Comparison of ENCODE assay signal across 24 cellular contexts in the genomic region with DNA sequence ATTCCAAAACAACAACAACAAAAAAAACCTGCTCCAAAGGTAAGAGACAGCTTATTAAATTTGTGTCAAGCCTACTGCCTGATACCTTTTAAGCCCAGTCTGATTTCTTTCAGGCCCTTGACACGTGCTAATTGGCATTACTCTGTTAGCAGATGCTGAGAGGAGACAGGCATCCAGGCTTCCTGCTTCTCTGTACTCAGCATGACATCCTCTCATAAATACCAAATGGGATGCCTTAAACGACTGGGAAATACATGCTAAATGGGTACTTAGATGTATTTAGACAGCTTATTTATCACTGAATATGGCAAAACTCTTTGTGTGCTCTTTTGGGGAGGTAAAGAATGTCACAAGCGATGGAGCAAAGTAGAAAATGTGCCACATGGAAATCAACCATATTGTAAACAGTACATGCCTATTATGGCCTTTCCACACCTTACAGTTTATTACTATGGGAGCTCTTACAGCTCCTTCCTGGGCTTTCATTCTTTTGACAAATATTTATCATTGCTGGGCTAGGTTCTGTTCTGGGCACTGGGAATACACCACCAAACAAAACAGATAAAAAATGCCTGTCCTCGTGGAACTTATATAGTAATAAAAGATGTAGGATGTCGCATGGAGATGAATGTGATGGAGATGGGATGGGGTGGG. TPM values are rescaled to one million over a fixed set of nuclear protein-coding genes. Genes with fewer than 3 reads are reported as not detected.
DNase-seq lines count a peak whose midpoint lies in the region; ATAC-seq, FAIRE-seq and TF ChIP-seq lines count a peak whose summit lies in the region.
"Had no signal": no experiment of that assay in that cellular context is flagged by ENCODE, and none has a peak within 500 bp of the region (broad histone marks: within the 10 kb centered on the region; RNA-seq: fewer than 3 reads in every experiment).

No MANE protein-coding gene starts in this region.

- DNase-seq in DMS 273 (lab: John Stamatoyannopoulos, UW; ENCODE audit: unreplicated experiment) = peak; percentile 7
- DNase-seq in DMS 273 treated with DMSO at 0.1 percent for 48 hours (lab: John Stamatoyannopoulos, UW) = no peak
- no peak for DNase-seq in ascending aorta (ENCODE audit: low spot score in 2 of 2)
- no peak for DNase-seq in osteocyte (ENCODE audit: extremely low spot score, unreplicated experiment)
- no peak for DNase-seq in natural killer cell treated with Interleukin-12 subunit alpha and Interleukin-12 subunit beta and Interleukin-15 and Interleukin-18, amount 100 ng/mL, for 72 hours (ENCODE audit: low spot score)
- no peak for DNase-seq in GM20000 (ENCODE audit: low spot score)
- DNase-seq: activated CD4-positive, alpha-beta T cell treated with anti-CD3 and anti-CD28 coated beads, Interleukin-2, amount 10 ng/mL, durations not matched to agents 24 days and 14 days; activated CD8-positive, alpha-beta memory T cell treated with anti-CD3 and anti-CD28 coated beads, Interleukin-2, amount 50 U/mL, for 4 hours; amniotic stem cell; caudate nucleus; erythroblast; foreskin keratinocyte; hypothalamus; naive B cell; NCI-H1436 treated with DMSO at 0.1 percent for 48 hours; NCI-H2171; NCI-H82; T-helper 1 cell; thyroid gland had no signal

- no peaks in the 10 kb centered on the region for H3K27me3 ChIP-seq in ascending aorta
- H3K27me3 ChIP-seq: foreskin keratinocyte, thyroid gland had no signal

- H3K27ac ChIP-seq in ascending aorta = peak overlapping the region; percentile 58 to 76
- H3K27ac ChIP-seq: 22Rv1, foreskin keratinocyte, thyroid gland had no signal

- intact Hi-C loops in ascending aorta (cut with DNase I) = no loop called here

- H3K36me3 Mint-ChIP-seq in osteocyte (ENCODE audit: unreplicated experiment) = no peaks in the 10 kb centered on the region
- H3K36me3 Mint-ChIP-seq in natural killer cell treated with Interleukin-12 subunit alpha and Interleukin-12 subunit beta and Interleukin-15 and Interleukin-18, amount 100 ng/mL, for 72 hours = no peaks in the 10 kb centered on the region
- H3K36me3 Mint-ChIP-seq: naive B cell had no signal

- peaks cover 54% of the 10 kb centered on the region for H3K4me1 Mint-ChIP-seq in osteocyte (ENCODE audit: unreplicated experiment)
- H3K4me1 Mint-ChIP-seq in natural killer cell treated with Interleukin-12 subunit alpha and Interleukin-12 subunit beta and Interleukin-15 and Interleukin-18, amount 100 ng/mL, for 72 hours (ENCODE audit: low read depth in 2 of 2) = peaks cover 4 to 5% of the 10 kb centered on the region in 2 donors
- H3K4me1 Mint-ChIP-seq: B cell, naive B cell had no signal

- H3K4me3 ChIP-seq in ascending aorta = no peak overlapping the region
- H3K4me3 ChIP-seq: thyroid gland had no signal

- TF ChIP-seq CTCF in ascending aorta (IDR thresholded peaks at IDR 0.05) (no peak), osteocyte (IDR thresholded peaks at IDR 0.05) (no peak), GM20000 (IDR thresholded peaks at IDR 0.05; ENCODE audit: extremely low read depth, missing control alignments) (no peak)

- H3K4me3 Mint-ChIP-seq in osteocyte (ENCODE audit: unreplicated experiment) = no peak overlapping the region
- no peak overlapping the region for H3K4me3 Mint-ChIP-seq in natural killer cell treated with Interleukin-12 subunit alpha and Interleukin-12 subunit beta and Interleukin-15 and Interleukin-18, amount 100 ng/mL, for 72 hours
- H3K4me3 Mint-ChIP-seq: activated CD4-positive, alpha-beta T cell treated with anti-CD3 and anti-CD28 coated beads, Interleukin-2, amount 10 ng/mL, durations not matched to agents 24 days and 14 days; B cell; naive B cell had no signal

- FAIRE-seq in G401.6 (lab: Jason Lieb, UNC) = peak; percentile 96
- FAIRE-seq: keratinocyte had no signal

- peak overlapping the region; percentile 23 for H3K27ac Mint-ChIP-seq in osteocyte (ENCODE audit: unreplicated experiment)
- no peak overlapping the region for H3K27ac Mint-ChIP-seq in natural killer cell treated with Interleukin-12 subunit alpha and Interleukin-12 subunit beta and Interleukin-15 and Interleukin-18, amount 100 ng/mL, for 72 hours
- H3K27ac Mint-ChIP-seq: activated CD4-positive, alpha-beta T cell treated with anti-CD3 and anti-CD28 coated beads, Interleukin-2, amount 10 ng/mL, durations not matched to agents 24 days and 14 days; B cell had no signal

- H3K4me1 ChIP-seq in ascending aorta = peaks cover 6 to 19% of the 10 kb centered on the region in 2 donors

- H3K27me3 Mint-ChIP-seq in osteocyte (ENCODE audit: unreplicated experiment) = no peaks in the 10 kb centered on the region
- H3K27me3 Mint-ChIP-seq in natural killer cell treated with Interleukin-12 subunit alpha and Interleukin-12 subunit beta and Interleukin-15 and Interleukin-18, amount 100 ng/mL, for 72 hours = no peaks in the 10 kb centered on the region
- H3K27me3 Mint-ChIP-seq: activated CD4-positive, alpha-beta T cell treated with anti-CD3 and anti-CD28 coated beads, Interleukin-2, amount 10 ng/mL, durations not matched to agents 24 days and 14 days; B cell; naive B cell had no signal

- H3K9me3 ChIP-seq in ascending aorta = no peaks in the 10 kb centered on the region
- H3K9me3 ChIP-seq: thyroid gland had no signal

- ATAC-seq in natural killer cell treated with Interleukin-12 subunit alpha and Interleukin-12 subunit beta and Interleukin-15 and Interleukin-18, amount 100 ng/mL, for 72 hours = no peak
- no peak for ATAC-seq in GM18519 (IDR thresholded peaks at IDR 0.05; ENCODE audit: low FRiP score, unreplicated experiment)
- ATAC-seq: foreskin keratinocyte had no signal

- H3K9me3 Mint-ChIP-seq in osteocyte (ENCODE audit: unreplicated experiment) = no peaks in the 10 kb centered on the region
- H3K9me3 Mint-ChIP-seq in natural killer cell treated with Interleukin-12 subunit alpha and Interleukin-12 subunit beta and Interleukin-15 and Interleukin-18, amount 100 ng/mL, for 72 hours = no peaks in the 10 kb centered on the region
- H3K9me3 Mint-ChIP-seq: activated CD4-positive, alpha-beta T cell treated with anti-CD3 and anti-CD28 coated beads, Interleukin-2, amount 10 ng/mL, durations not matched to agents 24 days and 14 days; naive B cell had no signal

- H3K36me3 ChIP-seq in ascending aorta = no peaks in the 10 kb centered on the region
- H3K36me3 ChIP-seq: thyroid gland had no signal

RNA-seq across cellular contexts. Expression of a gene that starts 11.5 kb away (rescaled TPM):
- 1.5 TPM for total RNA-seq in ascending aorta
- 1.6 and 2.5 TPM in 2 replicates for total RNA-seq in osteocyte
- total RNA-seq in natural killer cell treated with Interleukin-12 subunit alpha and Interleukin-12 subunit beta and Interleukin-15 and Interleukin-18, amount 100 ng/mL, for 72 hours = 10 to 100 TPM; 39.5 to 41.2 TPM

RNA-seq across cellular contexts. Expression of a gene that starts 11.9 kb away (rescaled TPM):
- 22.7 TPM for total RNA-seq in ascending aorta
- 16.3 and 16.9 TPM in 2 replicates for total RNA-seq in osteocyte
- total RNA-seq in natural killer cell treated with Interleukin-12 subunit alpha and Interleukin-12 subunit beta and Interleukin-15 and Interleukin-18, amount 100 ng/mL, for 72 hours = 1 to 10 TPM; 5.0 to 5.6 TPM

Comparison
In these comparisons a context has a peak if more than half of its experiments do, and no peak if none do; other contexts are left out.
1. RNA of a gene that starts 11.5 kb away (total RNA-seq): 39.5 to 41.2 TPM in natural killer cell treated with Interleukin-12 subunit alpha and Interleukin-12 subunit beta and Interleukin-15 and Interleukin-18, amount 100 ng/mL, for 72 hours; 1.6 to 2.5 TPM in osteocyte and 1.5 TPM in ascending aorta (single experiment); every median in the first group is over 10 times any median in the second.